ENCODE assay signal across 22 cellular contexts in genomic region chr22:50710221-50710620, GRCh38. TPM values are rescaled to one million over a fixed set of nuclear protein-coding genes. Genes with fewer than 3 reads are reported as not detected.
A peak's percentile ranks its signal among the peaks of the same experiment; 100 is the strongest.
DNase-seq lines count a peak whose midpoint lies in the region; ATAC-seq, FAIRE-seq and TF ChIP-seq lines count a peak whose summit lies in the region.
"Had no signal": no experiment of that assay in that cellular context is flagged by ENCODE, and none has a peak within 500 bp of the region (broad histone marks: within the 10 kb centered on the region; RNA-seq: fewer than 3 reads in every experiment).

No MANE protein-coding gene starts in this region.

- no peaks in the 10 kb centered on the region for H3K9me3 Mint-ChIP-seq in chondrocyte (ENCODE audit: low read depth)

- H3K27me3 ChIP-seq in RWPE2 (ENCODE audit: insufficient read depth, poor library complexity, severe bottlenecking), result no peaks in the 10 kb centered on the region
- H3K27me3 ChIP-seq in spleen (replicated peaks in 1 of 7), result peaks cover 0 to 4% (median 0%) of the 10 kb centered on the region in 7 donors
- H3K27me3 ChIP-seq: BE2C had no signal

- no peak for FAIRE-seq in kidney (lab: Jason Lieb, UNC)
- FAIRE-seq: GM19239, H54 had no signal

- H3K4me1 Mint-ChIP-seq in chondrocyte (ENCODE audit: low read depth), result no peaks in the 10 kb centered on the region
- H3K4me1 Mint-ChIP-seq: CD4-positive, CD25-positive, alpha-beta regulatory T cell had no signal

- H3K27me3 Mint-ChIP-seq in chondrocyte (ENCODE audit: low read depth), result no peaks in the 10 kb centered on the region
- H3K27me3 Mint-ChIP-seq: CD4-positive, CD25-positive, alpha-beta regulatory T cell had no signal

- H3K27ac ChIP-seq in RWPE2 (ENCODE audit: poor library complexity, severe bottlenecking) (no peak overlapping the region), kidney (ENCODE audit: low read depth in 2 of 2, low read length in 2 of 2) (no peak overlapping the region), spleen (peak overlapping the region in 5 of 8 donors; percentile 22 to 49 (median 46))

- ATAC-seq in RWPE2 (ENCODE audit: low read depth), result no peak
- ATAC-seq in GM19324 (IDR thresholded peaks at IDR 0.05; ENCODE audit: low FRiP score, unreplicated experiment), result no peak

- H3K9ac ChIP-seq in kidney (ENCODE audit: low read length in 2 of 2), result no peak overlapping the region
- H3K9ac ChIP-seq: SK-N-SH had no signal

- 60 to 74% (median 66%) methylated on average over 6 of the region's 6 CpGs for WGBS in spleen, 5 donors

- TF ChIP-seq CTCF in RWPE2 (IDR thresholded peaks at IDR 0.05; ENCODE audit: poor library complexity, severe bottlenecking), result no peak
- no peak for TF ChIP-seq CTCF in chondrocyte (IDR thresholded peaks at IDR 0.05)
- no peak for TF ChIP-seq CTCF in kidney (IDR thresholded peaks at IDR 0.05; ENCODE audit: borderline replicate concordance, extremely low read depth, insufficient read depth)
- no peak for TF ChIP-seq CTCF in spleen (IDR thresholded peaks at IDR 0.05 in 8 of 11, conservative IDR thresholded peaks at IDR 0.05 in 3 of 11)

- H3K27ac Mint-ChIP-seq in chondrocyte (ENCODE audit: unreplicated experiment), result no peak overlapping the region
- H3K27ac Mint-ChIP-seq: CD4-positive, CD25-positive, alpha-beta regulatory T cell had no signal

- H3K36me3 Mint-ChIP-seq in chondrocyte (ENCODE audit: low read depth), result peaks cover 4% of the 10 kb centered on the region
- H3K36me3 Mint-ChIP-seq: CD4-positive, CD25-positive, alpha-beta regulatory T cell had no signal

- intact Hi-C loops in kidney (cut with DNase I) (no loop called here), spleen (cut with DNase I; ENCODE audit: low total_unique reads) (no loop called here)

- TF ChIP-seq POLR2A in spleen (IDR thresholded peaks at IDR 0.05), result no peak

- no peaks in the 10 kb centered on the region; the same call in 1 of the 2 replicates for H3K36me3 ChIP-seq in RWPE2 (ENCODE audit: low read depth)
- H3K36me3 ChIP-seq in kidney (ENCODE audit: control insufficient read depth in 1 of 2, insufficient read depth in 2 of 2, low read length in 2 of 2), result peaks cover 0 to 4% of the 10 kb centered on the region in 2 donors
- peaks cover 0 to 61% (median 0%) of the 10 kb centered on the region in 6 donors for H3K36me3 ChIP-seq in spleen
- H3K36me3 ChIP-seq: BE2C had no signal

- no peak overlapping the region for H3K4me3 ChIP-seq in RWPE2 (ENCODE audit: severe bottlenecking)
- H3K4me3 ChIP-seq in kidney (ENCODE audit: low read length in 2 of 2), result no peak overlapping the region
- no peak overlapping the region for H3K4me3 ChIP-seq in spleen

- no peak overlapping the region for H3K4me3 Mint-ChIP-seq in chondrocyte (ENCODE audit: unreplicated experiment)
- H3K4me3 Mint-ChIP-seq: CD4-positive, CD25-positive, alpha-beta regulatory T cell had no signal

- H3K4me1 ChIP-seq in RWPE2 (ENCODE audit: insufficient read depth, poor library complexity, severe bottlenecking) (no peaks in the 10 kb centered on the region), kidney (ENCODE audit: control insufficient read depth in 1 of 2, insufficient read depth in 1 of 2, low read depth in 1 of 2, low read length in 2 of 2) (peaks cover 0 to 1% of the 10 kb centered on the region in 2 donors), spleen (peaks cover 0 to 81% (median 37%) of the 10 kb centered on the region in 6 donors)

- no peaks in the 10 kb centered on the region for H3K9me3 ChIP-seq in RWPE2 (ENCODE audit: severe bottlenecking)
- no peaks in the 10 kb centered on the region for H3K9me3 ChIP-seq in kidney (ENCODE audit: control insufficient read depth in 1 of 2, low read length in 2 of 2)
- no peaks in the 10 kb centered on the region for H3K9me3 ChIP-seq in spleen
- H3K9me3 ChIP-seq: BE2C, SK-N-SH had no signal

- DNase-seq in RWPE2 (ENCODE audit: low spot score) (peak; percentile 23), chondrocyte (ENCODE audit: low spot score) (peak; percentile 56), kidney (peak; percentile 32), spleen (peak; percentile 68), NOMO-1 treated with dmso at 0.1 percent for 144 hours (lab: John Stamatoyannopoulos, UW; ENCODE audit: unreplicated experiment) (no peak)
- DNase-seq in activated naive CD4-positive, alpha-beta T cell treated with Interleukin-2 at 50 U/mL for 16 hours, result no peak
- DNase-seq: BE2C; CD4-positive, CD25-positive, alpha-beta regulatory T cell; EL; GF-D8; Kasumi-1; NCI-H1417 treated with DMSO at 0.1 percent for 48 hours; NCI-H187; NCI-H446 treated with DMSO at 0.1 percent for 48 hours; NCI-H526 treated with DMSO at 0.1 percent for 48 hours; SIG-M5; SK-N-SH had no signal

RNA-seq across cellular contexts. Expression of gene ACR, which starts 27.8 kb away (rescaled TPM):
- total RNA-seq in chondrocyte (0.45 to 0.74 TPM (median 0.63 TPM) in 3 replicates), kidney (1.6 TPM), spleen (10 to 100 TPM in 1 of 7 donors, 1 to 10 TPM in 5, under 1 TPM in 1; 0.88 to 12.5 (median 2.3) TPM)
- polyA plus RNA-seq in kidney (ENCODE audit: insufficient read depth, low read depth, low replicate concordance) (1.0 TPM), spleen (1 to 10 TPM in 1 of 3 donors, under 1 TPM in 2; 0.21 to 1.2 (median 0.67) TPM)
- total RNA-seq: A673; CD4-positive, CD25-positive, alpha-beta regulatory T cell; MCF 10A had no signal
- polyA plus RNA-seq: CD4-positive, CD25-positive, alpha-beta regulatory T cell had no signal

RNA-seq across cellular contexts. Expression of gene SHANK3, which starts 37.6 kb away (rescaled TPM):
- total RNA-seq in chondrocyte, result 3.9 to 7.5 TPM (median 7.0 TPM) in 3 replicates
- total RNA-seq in kidney, result 40.5 TPM
- 8.8 TPM for polyA plus RNA-seq in kidney (ENCODE audit: insufficient read depth, low read depth, low replicate concordance)
- total RNA-seq in spleen, result 100 to 1,000 TPM in 3 of 7 donors, 10 to 100 TPM in 4; 55.5 to 264 (median 89.1) TPM
- 100 to 1,000 TPM in 1 of 3 donors, 10 to 100 TPM in 1, 1 to 10 TPM in 1; 9.9 to 112 (median 31.8) TPM for polyA plus RNA-seq in spleen
- polyA plus RNA-seq: CD4-positive, CD25-positive, alpha-beta regulatory T cell had no signal

Comparison
In these comparisons a context has a peak if more than half of its experiments do, and no peak if none do; other contexts are left out.
1. DNase-seq: peak in RWPE2 (single experiment), chondrocyte (single experiment), kidney (single experiment) and spleen (single experiment); none in activated naive CD4-positive, alpha-beta T cell treated with Interleukin-2 at 50 U/mL for 16 hours (single experiment) and NOMO-1 treated with dmso at 0.1 percent for 144 hours (single experiment).
2. H3K27ac ChIP-seq: peak in spleen (5 of 8); none in RWPE2 (single experiment) and kidney (0 of 2).